ENCODE assay signal across 8 cellular contexts in genomic region chr19:45885556-45886426, GRCh38. TPM values are rescaled to one million over a fixed set of nuclear protein-coding genes. Genes with fewer than 3 reads are reported as not detected.
DNase-seq lines count a peak whose midpoint lies in the region; ATAC-seq, FAIRE-seq and TF ChIP-seq lines count a peak whose summit lies in the region.

Gene IRF2BP1, minus strand, starts transcription at chr19:45886141. Its CDS starts 367 bp downstream, at chr19:45885774.

- intact Hi-C loops in Right ventricle myocardium inferior (cut with DNase I) (loop anchor here (1.0 to 5.0 kb wide), 3 partner anchors 23 to 110 kb away; partner anchors contain the start of genes CCDC61, RSPH6A and SYMPK), pancreas (cut with DNase I) (no loop called here), thyroid gland (cut with DNase I) (no loop called here)

- H3K27me3 ChIP-seq in pancreas: no peaks in the 10 kb centered on the region
- no peaks in the 10 kb centered on the region for H3K27me3 ChIP-seq in thyroid gland

- no peak for FAIRE-seq in pancreas (lab: Jason Lieb, UNC)

- H3K27ac ChIP-seq in pancreas (peak within 1 kb of the TSS; percentile 73 to 92 (median 86)), thyroid gland (peak within 1 kb of the TSS; percentile 76 to 92 (median 89))

- ATAC-seq in HG02623 (IDR thresholded peaks at IDR 0.05; ENCODE audit: unreplicated experiment): peak; percentile 43
- ATAC-seq in activated naive CD8-positive, alpha-beta T cell treated with anti-CD3 and anti-CD28 coated beads, Interleukin-2, amount 10 ng/mL, durations not matched to agents 7 days and 5 days (ENCODE audit: low read depth): peak; percentile 72
- ATAC-seq in Right ventricle myocardium inferior: peak; percentile 85
- peak; percentile 46 to 63 (median 56) for ATAC-seq in pancreas

- H3K4me1 Mint-ChIP-seq in activated naive CD8-positive, alpha-beta T cell treated with anti-CD3 and anti-CD28 coated beads, Interleukin-2, amount 10 ng/mL, durations not matched to agents 7 days and 5 days: peaks cover 19% of the 10 kb centered on the region

- H3K36me3 Mint-ChIP-seq in activated naive CD8-positive, alpha-beta T cell treated with anti-CD3 and anti-CD28 coated beads, Interleukin-2, amount 10 ng/mL, durations not matched to agents 7 days and 5 days: peaks cover 2% of the 10 kb centered on the region

- DNase-seq in GM04504 (ENCODE audit: low read depth) (peak; percentile 83), NCI-H1417 (lab: John Stamatoyannopoulos, UW) (peak; percentile 91 to 94 (median 93)), SW 1271 (lab: John Stamatoyannopoulos, UW) (peak; percentile 32 to 79), Right ventricle myocardium inferior (ENCODE audit: missing footprints) (peak; percentile 98), pancreas (peak; percentile 92 to 97 (median 93)), thyroid gland (peak; percentile 93)
- peak; percentile 89 for DNase-seq in activated naive CD8-positive, alpha-beta T cell treated with anti-CD3 and anti-CD28 coated beads, Interleukin-2, amount 10 ng/mL, durations not matched to agents 7 days and 5 days

- H3K4me1 ChIP-seq in pancreas (peaks cover 9 to 28% (median 24%) of the 10 kb centered on the region in 3 donors), thyroid gland (peaks cover 31 to 34% of the 10 kb centered on the region in 2 donors)

- POLR2A ChIA-PET in activated naive CD8-positive, alpha-beta T cell treated with anti-CD3 and anti-CD28 coated beads, Interleukin-2, amount 10 ng/mL, durations not matched to agents 7 days and 5 days (lab: Charles Lee): interaction anchor here (0.6 to 4.4 kb wide), 12 partner anchors 9 to 719 kb away, joined by 3 to 45 read pairs (median 5); partner anchors contain the start of genes DMWD, FBXO46, FOXA3 and MYPOP

- WGBS in pancreas, 2 donors: 1% methylated on average over 67 to 107 of the region's 107 CpGs
- 0% methylated on average over 9 to 10 of the region's 107 CpGs for WGBS in thyroid gland, 2 donors

- peak; percentile 26 to 91 for TF ChIP-seq POLR2A in thyroid gland (IDR thresholded peaks at IDR 0.05)

- TF ChIP-seq CTCF in pancreas (IDR thresholded peaks at IDR 0.05) (no peak), thyroid gland (IDR thresholded peaks at IDR 0.05) (peak in 2 of 6 experiments; percentile 14 to 21)

- H3K9me3 ChIP-seq in pancreas: no peaks in the 10 kb centered on the region
- no peaks in the 10 kb centered on the region for H3K9me3 ChIP-seq in thyroid gland

- H3K4me3 ChIP-seq in pancreas (peak within 1 kb of the TSS; percentile 72 to 83 (median 80)), thyroid gland (replicated peaks in 1 of 3) (peak within 1 kb of the TSS; percentile 41 to 73 (median 48))

- peak within 1 kb of the TSS; percentile 90 for H3K4me3 Mint-ChIP-seq in activated naive CD8-positive, alpha-beta T cell treated with anti-CD3 and anti-CD28 coated beads, Interleukin-2, amount 10 ng/mL, durations not matched to agents 7 days and 5 days

- H3K9me3 Mint-ChIP-seq in activated naive CD8-positive, alpha-beta T cell treated with anti-CD3 and anti-CD28 coated beads, Interleukin-2, amount 10 ng/mL, durations not matched to agents 7 days and 5 days: no peaks in the 10 kb centered on the region

- H3K27ac Mint-ChIP-seq in activated naive CD8-positive, alpha-beta T cell treated with anti-CD3 and anti-CD28 coated beads, Interleukin-2, amount 10 ng/mL, durations not matched to agents 7 days and 5 days: peak within 1 kb of the TSS; percentile 94

- peaks cover 2% of the 10 kb centered on the region for H3K27me3 Mint-ChIP-seq in activated naive CD8-positive, alpha-beta T cell treated with anti-CD3 and anti-CD28 coated beads, Interleukin-2, amount 10 ng/mL, durations not matched to agents 7 days and 5 days

- no peaks in the 10 kb centered on the region for H3K36me3 ChIP-seq in pancreas
- peaks cover 5 to 9% of the 10 kb centered on the region in 2 donors for H3K36me3 ChIP-seq in thyroid gland

RNA-seq across cellular contexts. Expression of gene IRF2BP1, which starts in this region (rescaled TPM):
- total RNA-seq in activated naive CD8-positive, alpha-beta T cell treated with anti-CD3 and anti-CD28 coated beads, Interleukin-2, amount 10 ng/mL, durations not matched to agents 7 days and 5 days: 10 to 100 TPM; 20.9 to 23.9 TPM
- total RNA-seq in Right ventricle myocardium inferior: 19.9 TPM
- total RNA-seq in pancreas: 10 to 100 TPM; 10.0 to 19.4 (median 14.7) TPM
- 10 to 100 TPM; 13.3 to 21.5 TPM for polyA plus RNA-seq in pancreas
- 10 to 100 TPM; 25.9 to 47.0 (median 36.1) TPM for total RNA-seq in thyroid gland

Comparison
In these comparisons a context has a peak if more than half of its experiments do, and no peak if none do; other contexts are left out.
1. Peak in every context shown above with its lines: DNase-seq, ATAC-seq, H3K4me3 ChIP-seq and H3K27ac ChIP-seq.